8 cellular contexts compared by ENCODE assay signal in the genomic region with DNA sequence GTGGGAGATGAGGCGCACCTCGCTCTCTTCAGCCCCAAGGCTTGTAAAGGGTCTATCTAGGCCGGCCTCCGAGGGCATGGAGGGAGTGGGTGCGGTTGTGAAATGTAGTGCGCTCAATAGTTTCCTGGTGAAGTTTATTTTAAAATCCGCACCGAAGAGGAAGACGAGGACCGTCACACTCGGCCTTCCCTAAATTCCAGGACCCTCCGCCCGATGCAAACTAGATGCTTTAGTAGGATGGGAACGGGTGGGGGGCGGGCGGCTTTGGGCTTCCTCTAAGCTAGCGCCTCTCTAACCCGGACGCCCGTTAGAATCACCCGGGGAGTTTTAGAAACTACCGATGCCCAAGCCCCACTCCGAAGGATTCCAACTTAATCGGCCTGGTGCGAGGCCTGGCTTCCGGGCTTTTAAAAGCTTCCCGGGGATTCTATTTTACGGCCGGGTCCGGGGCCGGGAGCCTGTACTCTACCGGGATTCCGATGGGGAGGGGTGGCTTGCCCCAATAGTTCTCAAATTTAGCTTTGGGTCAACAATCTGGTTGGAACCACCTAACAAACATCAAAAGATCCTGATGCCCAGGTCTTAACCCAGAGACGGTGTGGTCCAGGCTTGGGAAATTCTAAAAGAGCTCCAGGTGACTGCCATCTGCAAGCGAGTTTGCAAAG. TPM values are rescaled to one million over a fixed set of nuclear protein-coding genes. Genes with fewer than 3 reads are reported as not detected.
A peak's percentile ranks its signal among the peaks of the same experiment; 100 is the strongest.
DNase-seq lines count a peak whose midpoint lies in the region; ATAC-seq and TF ChIP-seq lines count a peak whose summit lies in the region.

No MANE protein-coding gene starts in this region.

- H3K4me2 ChIP-seq in BLaER1: peak overlapping the region; percentile 95
- H3K4me2 ChIP-seq in SU-DHL-6 (ENCODE audit: low read depth, low read length, poor library complexity, severe bottlenecking): peak overlapping the region; percentile 86

- H3K4me3 ChIP-seq in BLaER1 (peak overlapping the region; percentile 94), SU-DHL-6 (ENCODE audit: insufficient read depth, low read length, poor library complexity, severe bottlenecking) (peak overlapping the region; percentile 44), right atrium auricular region (peak overlapping the region; percentile 78 to 86)

- H3K9me2 ChIP-seq in SU-DHL-6 (replicated peaks; ENCODE audit: insufficient read depth, low read length): no peaks in the 10 kb centered on the region

- peak overlapping the region; percentile 89 for H2AFZ ChIP-seq in SU-DHL-6 (ENCODE audit: low read depth, low read length, severe bottlenecking)

- peaks cover 30% of the 10 kb centered on the region for H3K4me1 Mint-ChIP-seq in stimulated activated memory B cell treated with anti-CD40 and anti-IgM and Interleukin-4, amounts not matched to agents 10 μg/mL and 1 μg/mL and 100 μg/mL, for 72 hours

- no peaks in the 10 kb centered on the region for H3K27me3 Mint-ChIP-seq in stimulated activated memory B cell treated with anti-CD40 and anti-IgM and Interleukin-4, amounts not matched to agents 10 μg/mL and 1 μg/mL and 100 μg/mL, for 72 hours

- H3K9ac ChIP-seq in BLaER1 (peak overlapping the region; percentile 84), SU-DHL-6 (ENCODE audit: low read length) (peak overlapping the region; percentile 94)

- H4K20me1 ChIP-seq in BLaER1 (peaks cover 8% of the 10 kb centered on the region; the same call in 1 of the 2 replicates), SU-DHL-6 (ENCODE audit: low read depth, low read length) (no peaks in the 10 kb centered on the region)

- peak overlapping the region; percentile 88 for H3K27ac ChIP-seq in BLaER1
- peak overlapping the region; percentile 68 for H3K27ac ChIP-seq in SU-DHL-6 (ENCODE audit: low read depth, low read length)
- no peak overlapping the region for H3K27ac ChIP-seq in right atrium auricular region

- peak overlapping the region; percentile 63 for H3K4me3 Mint-ChIP-seq in stimulated activated memory B cell treated with anti-CD40 and anti-IgM and Interleukin-4, amounts not matched to agents 10 μg/mL and 1 μg/mL and 100 μg/mL, for 72 hours

- no peak for DNase-seq in right atrium auricular region (ENCODE audit: low spot score)
- no peak for DNase-seq in NCI-H1930 (lab: John Stamatoyannopoulos, UW)
- no peak for DNase-seq in SKM-1 (lab: John Stamatoyannopoulos, UW; ENCODE audit: unreplicated experiment)
- DNase-seq in activated CD4-positive, alpha-beta T cell treated with anti-CD3 and anti-CD28 coated beads for 4 hours: no peak

- H3K9me3 ChIP-seq in BLaER1: no peaks in the 10 kb centered on the region
- H3K9me3 ChIP-seq in SU-DHL-6 (ENCODE audit: insufficient read depth, low read length): no peaks in the 10 kb centered on the region
- H3K9me3 ChIP-seq in right atrium auricular region: no peaks in the 10 kb centered on the region

- peaks cover 45% of the 10 kb centered on the region for H3F3A ChIP-seq in SU-DHL-6 (ENCODE audit: insufficient read depth)

- H3K9me3 Mint-ChIP-seq in stimulated activated memory B cell treated with anti-CD40 and anti-IgM and Interleukin-4, amounts not matched to agents 10 μg/mL and 1 μg/mL and 100 μg/mL, for 72 hours: no peaks in the 10 kb centered on the region

- H3K4me1 ChIP-seq in BLaER1 (peaks cover 66% of the 10 kb centered on the region), right atrium auricular region (peaks cover 0 to 35% of the 10 kb centered on the region in 2 donors)

- H3K79me2 ChIP-seq in SU-DHL-6 (ENCODE audit: insufficient read depth, low read length): peaks cover 34% of the 10 kb centered on the region

- ATAC-seq in GM21528 (IDR thresholded peaks at IDR 0.05; ENCODE audit: low FRiP score, unreplicated experiment): peak; percentile 6
- ATAC-seq in stimulated activated memory B cell treated with anti-CD40 and anti-IgM and Interleukin-4, amounts not matched to agents 10 μg/mL and 1 μg/mL and 100 μg/mL, for 72 hours: no peak

- H3K27me3 ChIP-seq in BLaER1 (no peaks in the 10 kb centered on the region), SU-DHL-6 (ENCODE audit: low read length) (no peaks in the 10 kb centered on the region), right atrium auricular region (no peaks in the 10 kb centered on the region)

- TF ChIP-seq CTCF in SU-DHL-6 (IDR thresholded peaks at IDR 0.05; ENCODE audit: insufficient read depth, low read length, poor library complexity, severe bottlenecking) (no peak), right atrium auricular region (IDR thresholded peaks at IDR 0.05) (no peak)

- peak overlapping the region; percentile 86 for H3K27ac Mint-ChIP-seq in stimulated activated memory B cell treated with anti-CD40 and anti-IgM and Interleukin-4, amounts not matched to agents 10 μg/mL and 1 μg/mL and 100 μg/mL, for 72 hours

- peaks cover 5% of the 10 kb centered on the region for H3K36me3 Mint-ChIP-seq in stimulated activated memory B cell treated with anti-CD40 and anti-IgM and Interleukin-4, amounts not matched to agents 10 μg/mL and 1 μg/mL and 100 μg/mL, for 72 hours

- H3K36me3 ChIP-seq in BLaER1 (peaks cover 7% of the 10 kb centered on the region; the same call in 1 of the 2 replicates), SU-DHL-6 (ENCODE audit: low read length) (no peaks in the 10 kb centered on the region; the same call in 1 of the 2 replicates), right atrium auricular region (no peaks in the 10 kb centered on the region)

RNA-seq across cellular contexts. Expression of a gene that starts 0.5 kb away (rescaled TPM):
- total RNA-seq in right atrium auricular region: 1 to 10 TPM; 1.5 to 2.2 TPM

Comparison
In these comparisons a context has a peak if more than half of its experiments do, and no peak if none do; other contexts are left out.
1. H3K27ac ChIP-seq: peak in BLaER1 (single experiment) and SU-DHL-6 (single experiment); none in right atrium auricular region (0 of 2).
2. H3K4me3 ChIP-seq: peak in every context shown above with its lines; median percentile 94 in BLaER1; 82 in right atrium auricular region; 44 in SU-DHL-6.